In genomic region chr7:82234457-82235049, GRCh38 we compare ENCODE assay signal across 9 cellular contexts.
DNase-seq lines count a peak whose midpoint lies in the region; TF ChIP-seq lines count a peak whose summit lies in the region.
"Had no signal": no experiment of that assay in that cellular context is flagged by ENCODE, and none has a peak within 500 bp of the region (broad histone marks: within the 10 kb centered on the region; RNA-seq: fewer than 3 reads in every experiment).

No MANE protein-coding gene starts in this region.

- dilution Hi-C loops in mammary epithelial cell (cut with HindIII; ENCODE audit: low sequenced_read_pairs) = no loop called here

- POLR2A ChIA-PET in HEK293 (lab: Yijun Ruan, JAX) = no interaction called here

- DNase-seq in AML-193 (lab: John Stamatoyannopoulos, UW) (peak; percentile 39 to 49), NCI-H526 (lab: John Stamatoyannopoulos, UW) (peak; percentile 34 to 72), mammary epithelial cell (no peak), middle frontal gyrus (ENCODE audit: extremely low spot score, low spot score) (peak; percentile 62), WERI-Rb-1 (no peak), MG63 (no peak), HuH-7.5 (ENCODE audit: low spot score) (no peak)

- no peak overlapping the region for H3K4me2 ChIP-seq in mammary epithelial cell (ENCODE audit: insufficient read depth, low read depth, low read length)

- H3K27ac ChIP-seq in HEK293 (ENCODE audit: extremely low read depth, low read depth, low read length) = no peak overlapping the region
- no peak overlapping the region for H3K27ac ChIP-seq in mammary epithelial cell (ENCODE audit: insufficient read depth, low read depth, low read length)
- H3K27ac ChIP-seq in WERI-Rb-1 = no peak overlapping the region

- H3K9ac ChIP-seq in mammary epithelial cell (ENCODE audit: insufficient read depth, low read length) = no peak overlapping the region

- CTCF ChIA-PET in HEK293 (lab: Yijun Ruan, JAX) (interaction anchor here (0.6 to 1.0 kb wide), 14 partner anchors 9 to 1212 kb away, joined by 3 to 7 read pairs (median 4); no protein-coding TSS in a partner anchor), mammary epithelial cell (lab: Charles Lee; ENCODE audit: low non-redundant PET) (interaction anchor here (0.5 to 1.1 kb wide), 7 partner anchors 12 to 371 kb away, joined by 3 to 9 read pairs (median 5); no protein-coding TSS in a partner anchor)

- no peaks in the 10 kb centered on the region for H3K9me3 ChIP-seq in HEK293 (ENCODE audit: control insufficient read depth, insufficient read depth, low read depth, low read length)
- no peaks in the 10 kb centered on the region for H3K9me3 ChIP-seq in mammary epithelial cell (replicated peaks; ENCODE audit: insufficient read depth, low read length)
- H3K9me3 ChIP-seq in WERI-Rb-1 (ENCODE audit: severe bottlenecking) = no peaks in the 10 kb centered on the region
- H3K9me3 ChIP-seq in MG63 = no peaks in the 10 kb centered on the region
- H3K9me3 ChIP-seq: HAP-1 had no signal

- BruUV-seq in mammary epithelial cell (replicated peaks; lab: Mats Ljungman, UMichigan) = no TSS peak

- H4K20me1 ChIP-seq in mammary epithelial cell (ENCODE audit: insufficient read depth, low read length) = no peaks in the 10 kb centered on the region

- WGBS in mammary epithelial cell (ENCODE audit: low coverage, missing lambda C conversion rate) = 28% methylated on average over 4 of the region's 4 CpGs

- H3K27me3 ChIP-seq in mammary epithelial cell (ENCODE audit: insufficient read depth, low read length) (no peaks in the 10 kb centered on the region), WERI-Rb-1 (ENCODE audit: insufficient read depth, low read depth, severe bottlenecking) (no peaks in the 10 kb centered on the region), MG63 (no peaks in the 10 kb centered on the region)

- H3K4me3 ChIP-seq in HEK293 (ENCODE audit: low read depth, low read length) (no peak overlapping the region), mammary epithelial cell (replicated peaks in 1 of 3; ENCODE audit: insufficient read depth in 1 of 3, low read depth in 2 of 3, low read length in 3 of 3) (no peak overlapping the region), WERI-Rb-1 (ENCODE audit: low read depth, low read length) (no peak overlapping the region), MG63 (no peak overlapping the region)
- H3K4me3 ChIP-seq: HAP-1 had no signal

- TF ChIP-seq CTCF in HEK293 (tag by site-specific recombination; IDR thresholded peaks at IDR 0.05) (no peak), mammary epithelial cell (conservative IDR thresholded peaks at IDR 0.05 in 1 of 2, IDR thresholded peaks at IDR 0.05 in 1 of 2; ENCODE audit: extremely low read depth in 1 of 2, insufficient read depth in 1 of 2, low read depth in 1 of 2, low read length in 2 of 2) (peak; percentile 60 to 64), WERI-Rb-1 (IDR thresholded peaks at IDR 0.05; ENCODE audit: low read depth, low read length) (no peak)

- intact Hi-C loops in mammary epithelial cell (cut with micrococcal nuclease) = loop anchor here (1.0 to 5.0 kb wide), 5 partner anchors 192 to 493 kb away; no protein-coding TSS in a partner anchor

- no peaks in the 10 kb centered on the region for H3K79me2 ChIP-seq in mammary epithelial cell (ENCODE audit: insufficient read depth, low read length)

- peaks cover 3% of the 10 kb centered on the region for H3K4me1 ChIP-seq in HEK293 (ENCODE audit: control insufficient read depth, insufficient read depth, low read length)
- no peaks in the 10 kb centered on the region for H3K4me1 ChIP-seq in mammary epithelial cell (ENCODE audit: insufficient read depth, low read length)

- in situ Hi-C loops in mammary epithelial cell (cut with MboI; ENCODE audit: low sequenced_read_pairs in 2 of 2) = loop anchor here in 1 of 2 donors (25.0 kb wide), 1 partner anchor 328 kb away; no protein-coding TSS in a partner anchor

- no peaks in the 10 kb centered on the region for H3K36me3 ChIP-seq in HEK293 (ENCODE audit: control insufficient read depth in 2 of 2, insufficient read depth in 1 of 2, low read length in 2 of 2)
- no peaks in the 10 kb centered on the region for H3K36me3 ChIP-seq in mammary epithelial cell (ENCODE audit: insufficient read depth, low read length)
- H3K36me3 ChIP-seq in WERI-Rb-1 = no peaks in the 10 kb centered on the region
- no peaks in the 10 kb centered on the region for H3K36me3 ChIP-seq in MG63
- H3K36me3 ChIP-seq: HAP-1 had no signal

- no peak overlapping the region for H2AFZ ChIP-seq in mammary epithelial cell (ENCODE audit: low read depth, low read length)

TF ChIP-seq in HEK293, 187 proteins besides CTCF, POLR2A, EP300 and RAD21:
- TF ChIP-seq, protein P1, sequence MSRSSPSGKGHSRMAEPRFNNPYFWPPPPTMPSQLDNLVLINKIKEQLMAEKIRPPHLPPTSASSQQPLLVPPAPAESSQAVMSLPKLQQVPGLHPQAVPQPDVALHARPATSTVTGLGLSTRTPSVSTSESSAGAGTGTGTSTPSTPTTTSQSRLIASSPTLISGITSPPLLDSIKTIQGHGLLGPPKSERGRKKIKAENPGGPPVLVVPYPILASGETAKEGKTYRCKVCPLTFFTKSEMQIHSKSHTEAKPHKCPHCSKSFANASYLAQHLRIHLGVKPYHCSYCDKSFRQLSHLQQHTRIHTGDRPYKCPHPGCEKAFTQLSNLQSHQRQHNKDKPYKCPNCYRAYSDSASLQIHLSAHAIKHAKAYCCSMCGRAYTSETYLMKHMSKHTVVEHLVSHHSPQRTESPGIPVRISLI (tag by site-specific recombination; IDR thresholded peaks at IDR 0.05) = no peak
- peak; percentile 66 for TF ChIP-seq ZNF654 (tag by site-specific recombination; IDR thresholded peaks at IDR 0.05; ENCODE audit: low read depth)
- TF ChIP-seq, protein P2, sequence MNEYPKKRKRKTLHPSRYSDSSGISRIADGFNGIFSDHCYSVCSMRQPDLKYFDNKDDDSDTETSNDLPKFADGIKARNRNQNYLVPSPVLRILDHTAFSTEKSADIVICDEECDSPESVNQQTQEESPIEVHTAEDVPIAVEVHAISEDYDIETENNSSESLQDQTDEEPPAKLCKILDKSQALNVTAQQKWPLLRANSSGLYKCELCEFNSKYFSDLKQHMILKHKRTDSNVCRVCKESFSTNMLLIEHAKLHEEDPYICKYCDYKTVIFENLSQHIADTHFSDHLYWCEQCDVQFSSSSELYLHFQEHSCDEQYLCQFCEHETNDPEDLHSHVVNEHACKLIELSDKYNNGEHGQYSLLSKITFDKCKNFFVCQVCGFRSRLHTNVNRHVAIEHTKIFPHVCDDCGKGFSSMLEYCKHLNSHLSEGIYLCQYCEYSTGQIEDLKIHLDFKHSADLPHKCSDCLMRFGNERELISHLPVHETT (tag by site-specific recombination; IDR thresholded peaks at IDR 0.05) = no peak
- TF ChIP-seq, protein P3, sequence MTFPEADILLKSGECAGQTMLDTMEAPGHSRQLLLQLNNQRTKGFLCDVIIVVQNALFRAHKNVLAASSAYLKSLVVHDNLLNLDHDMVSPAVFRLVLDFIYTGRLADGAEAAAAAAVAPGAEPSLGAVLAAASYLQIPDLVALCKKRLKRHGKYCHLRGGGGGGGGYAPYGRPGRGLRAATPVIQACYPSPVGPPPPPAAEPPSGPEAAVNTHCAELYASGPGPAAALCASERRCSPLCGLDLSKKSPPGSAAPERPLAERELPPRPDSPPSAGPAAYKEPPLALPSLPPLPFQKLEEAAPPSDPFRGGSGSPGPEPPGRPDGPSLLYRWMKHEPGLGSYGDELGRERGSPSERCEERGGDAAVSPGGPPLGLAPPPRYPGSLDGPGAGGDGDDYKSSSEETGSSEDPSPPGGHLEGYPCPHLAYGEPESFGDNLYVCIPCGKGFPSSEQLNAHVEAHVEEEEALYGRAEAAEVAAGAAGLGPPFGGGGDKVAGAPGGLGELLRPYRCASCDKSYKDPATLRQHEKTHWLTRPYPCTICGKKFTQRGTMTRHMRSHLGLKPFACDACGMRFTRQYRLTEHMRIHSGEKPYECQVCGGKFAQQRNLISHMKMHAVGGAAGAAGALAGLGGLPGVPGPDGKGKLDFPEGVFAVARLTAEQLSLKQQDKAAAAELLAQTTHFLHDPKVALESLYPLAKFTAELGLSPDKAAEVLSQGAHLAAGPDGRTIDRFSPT (tag by site-specific recombination; IDR thresholded peaks at IDR 0.05) = no peak
- no peak for TF ChIP-seq ZNF221 (tag by site-specific recombination; IDR thresholded peaks at IDR 0.05; ENCODE audit: borderline replicate concordance)
- TF ChIP-seq, protein P4, sequence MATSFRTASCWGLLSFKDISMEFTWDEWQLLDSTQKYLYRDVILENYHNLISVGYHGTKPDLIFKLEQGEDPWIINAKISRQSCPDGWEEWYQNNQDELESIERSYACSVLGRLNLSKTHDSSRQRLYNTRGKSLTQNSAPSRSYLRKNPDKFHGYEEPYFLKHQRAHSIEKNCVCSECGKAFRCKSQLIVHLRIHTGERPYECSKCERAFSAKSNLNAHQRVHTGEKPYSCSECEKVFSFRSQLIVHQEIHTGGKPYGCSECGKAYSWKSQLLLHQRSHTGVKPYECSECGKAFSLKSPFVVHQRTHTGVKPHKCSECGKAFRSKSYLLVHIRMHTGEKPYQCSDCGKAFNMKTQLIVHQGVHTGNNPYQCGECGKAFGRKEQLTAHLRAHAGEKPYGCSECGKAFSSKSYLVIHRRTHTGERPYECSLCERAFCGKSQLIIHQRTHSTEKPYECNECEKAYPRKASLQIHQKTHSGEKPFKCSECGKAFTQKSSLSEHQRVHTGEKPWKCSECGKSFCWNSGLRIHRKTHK (tag by site-specific recombination; IDR thresholded peaks at IDR 0.05) = no peak
- no peak for TF ChIP-seq PBX3 (CRISPR knock-in tag; IDR thresholded peaks at IDR 0.05)
- TF ChIP-seq ZNF585B (tag by site-specific recombination; IDR thresholded peaks at IDR 0.05) = no peak
- TF ChIP-seq ZNF24 (tag by site-specific recombination; IDR thresholded peaks at IDR 0.05) = no peak
- 0 out of 2 replicates have a peak, but pooled peaks have one; percentile 12 for TF ChIP-seq ZNF660 (tag by site-specific recombination; IDR thresholded peaks at IDR 0.05)
- TF ChIP-seq ZNF707 (tag by site-specific recombination; IDR thresholded peaks at IDR 0.05) = no peak

Comparison
In these comparisons a context has a peak if more than half of its experiments do, and no peak if none do; other contexts are left out.
1. DNase-seq: peak in AML-193 (2 of 2), NCI-H526 (2 of 2) and middle frontal gyrus (single experiment); none in mammary epithelial cell (single experiment), WERI-Rb-1 (single experiment), MG63 (single experiment) and HuH-7.5 (single experiment).
2. CTCF ChIP-seq: peak in mammary epithelial cell (2 of 2); none in HEK293 (single experiment) and WERI-Rb-1 (single experiment).